In the genomic region with DNA sequence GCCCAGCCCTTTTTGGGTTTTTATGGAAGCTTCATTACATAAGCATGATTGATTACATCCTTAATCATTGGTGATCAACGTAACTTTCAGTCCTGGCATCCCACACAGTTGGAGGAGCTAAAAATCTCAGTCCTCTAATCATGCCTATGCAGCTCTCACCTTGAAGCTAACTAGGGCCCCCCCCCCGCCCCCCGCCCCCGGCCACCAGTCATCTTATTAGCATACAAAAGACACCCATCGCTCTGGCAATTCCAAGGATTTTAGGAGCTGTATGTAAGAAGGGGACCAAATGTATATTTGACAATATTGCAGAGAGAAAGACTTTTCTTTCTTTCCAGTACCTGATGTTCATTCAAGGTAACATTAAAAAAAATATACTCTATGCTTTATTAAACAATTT, we compare ENCODE assay signal across 17 cellular contexts. TPM values are rescaled to one million over a fixed set of nuclear protein-coding genes. Genes with fewer than 3 reads are reported as not detected.
DNase-seq lines count a peak whose midpoint lies in the region; ATAC-seq and TF ChIP-seq lines count a peak whose summit lies in the region.
"Had no signal": no experiment of that assay in that cellular context is flagged by ENCODE, and none has a peak within 500 bp of the region (broad histone marks: within the 10 kb centered on the region; RNA-seq: fewer than 3 reads in every experiment).

No MANE protein-coding gene starts in this region.

- peak; percentile 49 for DNase-seq in NCI-H82 (lab: John Stamatoyannopoulos, UW)
- no peak for DNase-seq in NCI-H82 treated with DMSO at 0.1 percent for 48 hours (lab: John Stamatoyannopoulos, UW; ENCODE audit: unreplicated experiment)
- DNase-seq in endodermal cell: peak; percentile 77
- no peak for DNase-seq in smooth muscle cell (lab: John Stamatoyannopoulos, UW; ENCODE audit: unreplicated experiment)
- DNase-seq in C1 segment of cervical spinal cord (lab: John Stamatoyannopoulos, UW): no peak
- no peak for DNase-seq in MG63
- DNase-seq: CD8-positive, alpha-beta T cell; COR-L47; DMS 273 treated with DMSO at 0.1 percent for 48 hours; DMS53; DND-41 had no signal

- 39 to 60% methylated on average over 1 to 2 of the region's 5 CpGs for WGBS in endodermal cell (ENCODE audit: insufficient coverage in 1 of 2, insufficient read length in 1 of 2), 2 experiments
- WGBS in smooth muscle cell (ENCODE audit: low lambda C conversion rate): 26% methylated on average over 5 of the region's 5 CpGs

- H3K27ac Mint-ChIP-seq in endodermal cell: no peak overlapping the region
- H3K27ac Mint-ChIP-seq: CD8-positive, alpha-beta T cell had no signal

- no peak for ATAC-seq in HG02840 (IDR thresholded peaks at IDR 0.05; ENCODE audit: low FRiP score, unreplicated experiment)
- ATAC-seq: A549; CD8-positive, alpha-beta T cell had no signal

- H3K9ac ChIP-seq in OCI-LY3 (ENCODE audit: low read length) (no peak overlapping the region), endodermal cell (ENCODE audit: extremely low read depth, low read length, poor library complexity, severe bottlenecking) (no peak overlapping the region), smooth muscle cell (ENCODE audit: low read depth) (no peak overlapping the region)
- H3K9ac ChIP-seq: BLaER1 had no signal

- H3K4me1 Mint-ChIP-seq in endodermal cell: peaks cover 73% of the 10 kb centered on the region

- H3K9me3 ChIP-seq in OCI-LY3 (ENCODE audit: insufficient read depth, low read length) (no peaks in the 10 kb centered on the region), endodermal cell (ENCODE audit: control insufficient read depth, low read length) (peaks cover 16% of the 10 kb centered on the region), smooth muscle cell (replicated peaks; ENCODE audit: low read depth) (no peaks in the 10 kb centered on the region), MG63 (no peaks in the 10 kb centered on the region)
- H3K9me3 ChIP-seq: A549, BLaER1 had no signal

- H3K79me2 ChIP-seq in OCI-LY3 (ENCODE audit: low read length) (no peaks in the 10 kb centered on the region), smooth muscle cell (ENCODE audit: low read depth) (no peaks in the 10 kb centered on the region)

- peaks cover 8% of the 10 kb centered on the region for H3K36me3 Mint-ChIP-seq in endodermal cell (ENCODE audit: low read depth)
- H3K36me3 Mint-ChIP-seq: CD8-positive, alpha-beta T cell had no signal

- H4K20me1 ChIP-seq in OCI-LY3 (ENCODE audit: insufficient read depth, low read length) (peaks cover 4% of the 10 kb centered on the region; the same call in 1 of the 2 replicates), smooth muscle cell (ENCODE audit: low read depth) (no peaks in the 10 kb centered on the region)
- H4K20me1 ChIP-seq: BLaER1 had no signal

- H2AFZ ChIP-seq in OCI-LY3 (ENCODE audit: low read depth, low read length) (no peak overlapping the region), smooth muscle cell (ENCODE audit: low read depth) (no peak overlapping the region)

- H3K27me3 Mint-ChIP-seq in endodermal cell (ENCODE audit: insufficient read depth): no peaks in the 10 kb centered on the region

- no peak overlapping the region for H3K27ac ChIP-seq in OCI-LY3 (ENCODE audit: low read length)
- H3K27ac ChIP-seq in endodermal cell (ENCODE audit: low read depth, low read length): no peak overlapping the region
- H3K27ac ChIP-seq in smooth muscle cell (ENCODE audit: low read depth): peak overlapping the region; percentile 43
- H3K27ac ChIP-seq: 22Rv1, BLaER1 had no signal

- H3K36me3 ChIP-seq in OCI-LY3 (replicated peaks; ENCODE audit: low read depth, low read length) (no peaks in the 10 kb centered on the region), endodermal cell (ENCODE audit: control insufficient read depth, insufficient read depth, low read length) (peaks cover 8% of the 10 kb centered on the region), smooth muscle cell (ENCODE audit: low read depth) (no peaks in the 10 kb centered on the region), MG63 (no peaks in the 10 kb centered on the region)

- H3K4me3 Mint-ChIP-seq in endodermal cell: no peak overlapping the region
- H3K4me3 Mint-ChIP-seq: CD8-positive, alpha-beta T cell had no signal

- TF ChIP-seq CTCF in OCI-LY3 (IDR thresholded peaks at IDR 0.05; ENCODE audit: low read depth, low read length) (no peak), endodermal cell (conservative IDR thresholded peaks at IDR 0.05) (no peak), smooth muscle cell (IDR thresholded peaks at IDR 0.05; ENCODE audit: borderline replicate concordance, insufficient read depth, poor library complexity, severe bottlenecking) (no peak)

- H3F3A ChIP-seq in smooth muscle cell (ENCODE audit: low read depth): peaks cover 17% of the 10 kb centered on the region

- H3K4me3 ChIP-seq in OCI-LY3 (ENCODE audit: low read length): no peak overlapping the region
- no peak overlapping the region for H3K4me3 ChIP-seq in endodermal cell (ENCODE audit: low read length)
- no peak overlapping the region for H3K4me3 ChIP-seq in smooth muscle cell
- H3K4me3 ChIP-seq in MG63: no peak overlapping the region
- H3K4me3 ChIP-seq: A549, BLaER1, GM12878 had no signal

- H3K9me3 Mint-ChIP-seq in endodermal cell: peaks cover 14% of the 10 kb centered on the region

- H3K4me1 ChIP-seq in OCI-LY3 (ENCODE audit: low read length) (peaks cover 29% of the 10 kb centered on the region), endodermal cell (ENCODE audit: control insufficient read depth, insufficient read depth, low read length) (peaks cover 18% of the 10 kb centered on the region), smooth muscle cell (ENCODE audit: low read depth) (peaks cover 25% of the 10 kb centered on the region)
- H3K4me1 ChIP-seq: BLaER1 had no signal

- H3K4me2 ChIP-seq in OCI-LY3 (ENCODE audit: low read length) (peak overlapping the region; percentile 66), smooth muscle cell (peak overlapping the region; percentile 62)
- H3K4me2 ChIP-seq: A549, BLaER1 had no signal

- H3K27me3 ChIP-seq in OCI-LY3 (ENCODE audit: low read depth, low read length) (peaks cover 36% of the 10 kb centered on the region), endodermal cell (ENCODE audit: control insufficient read depth, insufficient read depth, low read length, poor library complexity, severe bottlenecking) (no peaks in the 10 kb centered on the region), smooth muscle cell (ENCODE audit: low read depth) (no peaks in the 10 kb centered on the region), MG63 (no peaks in the 10 kb centered on the region)
- H3K27me3 ChIP-seq: BLaER1 had no signal

RNA-seq across cellular contexts. Expression of gene ENC1, which starts 19.0 kb away (rescaled TPM):
- total RNA-seq in endodermal cell: 10 to 100 TPM; 64.2 to 70.8 TPM
- polyA plus RNA-seq in endodermal cell (2013, experiment 1 of 2): 157 TPM
- 160 TPM for polyA plus RNA-seq in endodermal cell (2013, experiment 2 of 2)
- total RNA-seq in smooth muscle cell: 110 and 117 TPM in 2 replicates
- 17.4 and 73.4 TPM in 2 replicates for polyA plus RNA-seq in smooth muscle cell
- total RNA-seq in MG63 (2014; rRNA removed; shearing (Covaris generic); ENCODE audit: low replicate concordance): 14.5 and 35.0 TPM in 2 replicates

Comparison
In these comparisons a context has a peak if more than half of its experiments do, and no peak if none do; other contexts are left out.
1. DNase-seq: peak in NCI-H82 (single experiment) and endodermal cell (single experiment); none in NCI-H82 treated with DMSO at 0.1 percent for 48 hours (single experiment), smooth muscle cell (single experiment), C1 segment of cervical spinal cord (0 of 14) and MG63 (single experiment).